ENCODE assay signal across 1 cellular context in genomic region chr2:226802573-226802972, GRCh38.
TF ChIP-seq lines count a peak whose summit lies in the region.

No MANE protein-coding gene starts in this region.

TF ChIP-seq in GM23338, 12 proteins besides CTCF, POLR2A, EP300 and RAD21 (continued from another document):
- TF ChIP-seq ZNF462 (CRISPR knock-in tag; IDR thresholded peaks at IDR 0.05) = no peak
- no peak for TF ChIP-seq NANOG (IDR thresholded peaks at IDR 0.05; ENCODE audit: borderline replicate concordance)
- no peak for TF ChIP-seq JUNB (IDR thresholded peaks at IDR 0.05; ENCODE audit: unreplicated experiment)
- no peak for TF ChIP-seq EZH2phosphoT487 (IDR thresholded peaks at IDR 0.05; ENCODE audit: unreplicated experiment)
